9 cellular contexts compared by ENCODE assay signal in the genomic region with DNA sequence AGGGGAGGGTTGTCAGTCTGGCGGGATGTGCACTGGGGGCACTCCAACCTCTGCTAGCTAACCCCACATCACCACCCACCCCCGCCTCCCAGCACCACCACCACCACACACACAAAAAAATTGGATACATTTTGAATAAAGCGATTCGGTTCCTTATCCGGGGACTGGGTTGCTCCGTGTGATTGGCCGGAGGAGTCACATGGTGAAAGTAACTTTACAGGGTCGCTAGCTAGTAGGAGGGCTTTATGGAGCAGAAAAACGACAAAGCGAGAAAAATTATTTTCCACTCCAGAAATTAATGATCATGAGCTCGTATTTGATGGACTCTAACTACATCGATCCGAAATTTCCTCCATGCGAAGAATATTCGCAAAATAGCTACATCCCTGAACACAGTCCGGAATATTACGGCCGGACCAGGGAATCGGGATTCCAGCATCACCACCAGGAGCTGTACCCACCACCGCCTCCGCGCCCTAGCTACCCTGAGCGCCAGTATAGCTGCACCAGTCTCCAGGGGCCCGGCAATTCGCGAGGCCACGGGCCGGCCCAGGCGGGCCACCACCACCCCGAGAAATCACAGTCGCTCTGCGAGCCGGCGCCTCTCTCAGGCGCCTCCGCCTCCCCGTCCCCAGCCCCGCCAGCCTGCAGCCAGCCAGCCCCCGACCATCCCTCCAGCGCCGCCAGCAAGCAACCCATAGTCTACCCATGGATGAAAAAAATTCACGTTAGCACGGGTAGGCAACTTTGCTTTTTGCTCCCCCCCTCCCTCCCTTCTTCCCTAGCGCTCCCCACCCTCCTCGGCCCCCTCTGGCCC. TPM values are rescaled to one million over a fixed set of nuclear protein-coding genes. Genes with fewer than 3 reads are reported as not detected.
DNase-seq lines count a peak whose midpoint lies in the region; ATAC-seq and TF ChIP-seq lines count a peak whose summit lies in the region.
"Had no signal": no experiment of that assay in that cellular context is flagged by ENCODE, and none has a peak within 500 bp of the region (broad histone marks: within the 10 kb centered on the region; RNA-seq: fewer than 3 reads in every experiment).

A gene (plus strand): TSS at position 211 of the 817 bp plus-strand sequence. CDS start 88 bp downstream, at position 299.

- H3K4me2 ChIP-seq in skeletal muscle satellite cell (ENCODE audit: low read length): peak within 1 kb of the TSS; percentile 87
- H3K4me2 ChIP-seq: BLaER1 had no signal

- DNase-seq in NCI-H82 (lab: John Stamatoyannopoulos, UW) (peak; percentile 71), NCI-H82 treated with DMSO at 0.1 percent for 48 hours (lab: John Stamatoyannopoulos, UW; ENCODE audit: unreplicated experiment) (no peak), right atrium auricular region (ENCODE audit: low spot score) (no peak), chondrocyte (ENCODE audit: low spot score) (no peak)
- no peak for DNase-seq in stimulated activated CD8-positive, alpha-beta memory T cell treated with anti-CD3 and anti-CD28 coated beads, Interleukin-4, amount 100 ng/mL, for 48 hours

- H3K27ac ChIP-seq in VCaP (peak within 1 kb of the TSS; percentile 27), right atrium auricular region (peak within 1 kb of the TSS in 1 of 2 donors; percentile 1)
- H3K27ac ChIP-seq: BLaER1 had no signal

- H3K4me1 ChIP-seq in right atrium auricular region: peaks cover 0 to 7% of the 10 kb centered on the region in 2 donors
- H3K4me1 ChIP-seq in skeletal muscle satellite cell (ENCODE audit: control insufficient read depth, insufficient read depth, low read length): peaks cover 35% of the 10 kb centered on the region
- H3K4me1 ChIP-seq: BLaER1 had no signal

- H3K9ac ChIP-seq in skeletal muscle satellite cell (ENCODE audit: low read depth, low read length): peak within 1 kb of the TSS; percentile 82
- H3K9ac ChIP-seq: BLaER1 had no signal

- peaks cover 89% of the 10 kb centered on the region for H3K27me3 Mint-ChIP-seq in chondrocyte (ENCODE audit: low read depth)

- peaks cover 13 to 26% of the 10 kb centered on the region in 2 donors for H3K27me3 ChIP-seq in right atrium auricular region
- no peaks in the 10 kb centered on the region for H3K27me3 ChIP-seq in skeletal muscle satellite cell (ENCODE audit: control insufficient read depth, insufficient read depth, low read length)

- H3K9me3 ChIP-seq in right atrium auricular region (no peaks in the 10 kb centered on the region), skeletal muscle satellite cell (replicated peaks; ENCODE audit: low read length) (no peaks in the 10 kb centered on the region)

- H3K9me3 Mint-ChIP-seq in chondrocyte (ENCODE audit: low read depth): no peaks in the 10 kb centered on the region

- H3K27ac Mint-ChIP-seq in chondrocyte (ENCODE audit: unreplicated experiment): no peak within 1 kb of the TSS

- H3K36me3 Mint-ChIP-seq in chondrocyte (ENCODE audit: low read depth): no peaks in the 10 kb centered on the region

- H3K4me3 ChIP-seq in right atrium auricular region (peak within 1 kb of the TSS; percentile 32 to 49), skeletal muscle satellite cell (ENCODE audit: low read length) (peak within 1 kb of the TSS; percentile 73)
- H3K4me3 ChIP-seq: BLaER1 had no signal

- H3K36me3 ChIP-seq in right atrium auricular region: no peaks in the 10 kb centered on the region
- peaks cover 9% of the 10 kb centered on the region for H3K36me3 ChIP-seq in skeletal muscle satellite cell (ENCODE audit: insufficient read depth, low read length)
- H3K36me3 ChIP-seq: BLaER1 had no signal

- TF ChIP-seq CTCF in VCaP (conservative IDR thresholded peaks at IDR 0.05) (no peak), right atrium auricular region (IDR thresholded peaks at IDR 0.05) (no peak), chondrocyte (IDR thresholded peaks at IDR 0.05) (no peak)

- H3K4me1 Mint-ChIP-seq in chondrocyte (ENCODE audit: low read depth): peaks cover 2% of the 10 kb centered on the region

- H3K4me3 Mint-ChIP-seq in chondrocyte (ENCODE audit: unreplicated experiment): no peak within 1 kb of the TSS

- peak; percentile 38 for ATAC-seq in HG02943 (IDR thresholded peaks at IDR 0.05; ENCODE audit: low read depth, unreplicated experiment)

RNA-seq across cellular contexts. Expression of the gene that starts here (rescaled TPM):
- under 1 TPM in 1 of 2 donors, not detected in 1; 0.20 TPM for total RNA-seq in right atrium auricular region
- 1.0 and 1.3 TPM in 2 replicates for total RNA-seq in skeletal muscle satellite cell (2012; rRNA removed)
- total RNA-seq in chondrocyte: not detected in 3 replicates
